Comparison of ENCODE assay signal across 21 cellular contexts in genomic region chr10:30398193-30398592, GRCh38. TPM values are rescaled to one million over a fixed set of nuclear protein-coding genes. Genes with fewer than 3 reads are reported as not detected.
DNase-seq lines count a peak whose midpoint lies in the region; ATAC-seq and FAIRE-seq lines count a peak whose summit lies in the region.
"Had no signal": no experiment of that assay in that cellular context is flagged by ENCODE, and none has a peak within 500 bp of the region (broad histone marks: within the 10 kb centered on the region; RNA-seq: fewer than 3 reads in every experiment).

No MANE protein-coding gene starts in this region.

- H3K4me3 Mint-ChIP-seq in activated naive CD8-positive, alpha-beta T cell, result peak overlapping the region; percentile 40
- H3K4me3 Mint-ChIP-seq in activated naive CD8-positive, alpha-beta T cell treated with anti-CD3 and anti-CD28 coated beads for 36 hours, result no peak overlapping the region
- H3K4me3 Mint-ChIP-seq in stimulated activated naive CD8-positive, alpha-beta T cell treated with anti-CD3 and anti-CD28 coated beads, Interleukin-15, amount 100 ng/mL, for 72 hours, result peak overlapping the region; percentile 1 to 50
- H3K4me3 Mint-ChIP-seq: GM23338 had no signal

- in situ Hi-C loops in G401 (cut with HindIII; ENCODE audit: low sequenced_read_pairs), result no loop called here

- no peak overlapping the region for H3K27ac Mint-ChIP-seq in activated naive CD8-positive, alpha-beta T cell
- H3K27ac Mint-ChIP-seq in activated naive CD8-positive, alpha-beta T cell treated with anti-CD3 and anti-CD28 coated beads for 36 hours, result no peak overlapping the region
- H3K27ac Mint-ChIP-seq in stimulated activated naive CD8-positive, alpha-beta T cell treated with anti-CD3 and anti-CD28 coated beads, Interleukin-15, amount 100 ng/mL, for 72 hours, result no peak overlapping the region
- H3K27ac Mint-ChIP-seq: GM23338 had no signal

- H3K9me3 Mint-ChIP-seq in activated naive CD8-positive, alpha-beta T cell (ENCODE audit: low read depth), result no peaks in the 10 kb centered on the region
- H3K9me3 Mint-ChIP-seq in activated naive CD8-positive, alpha-beta T cell treated with anti-CD3 and anti-CD28 coated beads for 36 hours, result no peaks in the 10 kb centered on the region
- no peaks in the 10 kb centered on the region for H3K9me3 Mint-ChIP-seq in stimulated activated naive CD8-positive, alpha-beta T cell treated with anti-CD3 and anti-CD28 coated beads, Interleukin-15, amount 100 ng/mL, for 72 hours
- H3K9me3 Mint-ChIP-seq: GM23338 had no signal

- H3K36me3 Mint-ChIP-seq in activated naive CD8-positive, alpha-beta T cell, result no peaks in the 10 kb centered on the region
- no peaks in the 10 kb centered on the region for H3K36me3 Mint-ChIP-seq in activated naive CD8-positive, alpha-beta T cell treated with anti-CD3 and anti-CD28 coated beads for 36 hours

- DNase-seq in activated naive CD8-positive, alpha-beta T cell treated with anti-CD3 and anti-CD28 coated beads for 36 hours, result no peak
- DNase-seq in HTR-8/SVneo (ENCODE audit: insufficient read length, low spot score) (no peak), G401 (ENCODE audit: low spot score) (no peak), 8988T (no peak)
- DNase-seq in central memory CD4-positive, alpha-beta T cell, result peak; percentile 19
- no peak for DNase-seq in stimulated activated naive CD8-positive, alpha-beta T cell treated with anti-CD3 and anti-CD28 coated beads, Interleukin-15, amount 100 ng/mL, for 72 hours
- DNase-seq: ACHN, C1 segment of cervical spinal cord, COR-L47, DMS 273 treated with DMSO at 0.1 percent for 48 hours, GDM1, IMR-90, NCI-H1417, NCI-H1930, NCI-H345, NCI-H524 treated with DMSO at 0.1 percent for 48 hours, SHP77 had no signal

- peak; percentile 23 for FAIRE-seq in HTR-8/SVneo (lab: Jason Lieb, UNC)
- FAIRE-seq: GM19239 had no signal

- peaks cover 19% of the 10 kb centered on the region for H3K4me1 Mint-ChIP-seq in activated naive CD8-positive, alpha-beta T cell (ENCODE audit: low read depth)
- peaks cover 20% of the 10 kb centered on the region for H3K4me1 Mint-ChIP-seq in activated naive CD8-positive, alpha-beta T cell treated with anti-CD3 and anti-CD28 coated beads for 36 hours
- peaks cover 30% of the 10 kb centered on the region for H3K4me1 Mint-ChIP-seq in stimulated activated naive CD8-positive, alpha-beta T cell treated with anti-CD3 and anti-CD28 coated beads, Interleukin-15, amount 100 ng/mL, for 72 hours

- peaks cover 10% of the 10 kb centered on the region for H3K27me3 Mint-ChIP-seq in activated naive CD8-positive, alpha-beta T cell
- peaks cover 22% of the 10 kb centered on the region for H3K27me3 Mint-ChIP-seq in activated naive CD8-positive, alpha-beta T cell treated with anti-CD3 and anti-CD28 coated beads for 36 hours
- H3K27me3 Mint-ChIP-seq in stimulated activated naive CD8-positive, alpha-beta T cell treated with anti-CD3 and anti-CD28 coated beads, Interleukin-15, amount 100 ng/mL, for 72 hours, result peaks cover 8% of the 10 kb centered on the region

- ATAC-seq in stimulated activated naive CD8-positive, alpha-beta T cell treated with anti-CD3 and anti-CD28 coated beads, Interleukin-15, amount 100 ng/mL, for 72 hours, result peak; percentile 81
- ATAC-seq: GM23338, HCT116 had no signal

RNA-seq across cellular contexts. Expression of gene MAP3K8, which starts 35.8 kb away (rescaled TPM):
- total RNA-seq in activated naive CD8-positive, alpha-beta T cell treated with anti-CD3 and anti-CD28 coated beads for 36 hours, result 10 to 100 TPM; 18.0 to 18.5 TPM
- 6.1 and 10.7 TPM in 2 replicates for total RNA-seq in G401 (2014; rRNA removed; shearing (Covaris generic))

RNA-seq across cellular contexts. Expression of gene MTPAP, which starts 49.1 kb away (rescaled TPM):
- 10 to 100 TPM; 43.9 to 47.6 TPM for total RNA-seq in activated naive CD8-positive, alpha-beta T cell treated with anti-CD3 and anti-CD28 coated beads for 36 hours
- 17.5 and 19.3 TPM in 2 replicates for total RNA-seq in G401 (2014; rRNA removed; shearing (Covaris generic))
